In the genomic region with DNA sequence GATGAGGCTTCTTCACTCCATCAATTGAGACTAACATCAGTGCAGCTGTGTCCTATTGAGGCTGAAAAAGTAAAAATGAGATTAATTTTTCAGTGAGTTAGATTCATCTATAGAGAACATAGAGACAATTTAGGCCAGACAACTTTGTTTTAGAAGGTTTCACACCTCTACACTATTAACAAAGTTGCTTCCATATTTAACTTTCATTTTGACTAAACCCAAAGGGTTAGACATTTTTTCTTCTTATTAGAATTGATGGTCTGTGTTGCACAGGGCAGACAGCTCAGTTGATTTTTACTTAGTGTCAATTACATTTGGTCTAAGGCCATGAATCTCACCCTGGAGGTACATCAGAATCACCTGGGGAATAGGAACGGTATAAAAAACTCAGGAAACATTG, we compare ENCODE assay signal across 22 cellular contexts.
A peak's percentile ranks its signal among the peaks of the same experiment; 100 is the strongest.
DNase-seq lines count a peak whose midpoint lies in the region; ATAC-seq and TF ChIP-seq lines count a peak whose summit lies in the region.
"Had no signal": no experiment of that assay in that cellular context is flagged by ENCODE, and none has a peak within 500 bp of the region (broad histone marks: within the 10 kb centered on the region; RNA-seq: fewer than 3 reads in every experiment).

No MANE protein-coding gene starts in this region.

- DNase-seq in GF-D8 (lab: John Stamatoyannopoulos, UW) (no peak), putamen (ENCODE audit: low spot score) (no peak), activated gamma-delta T cell treated with Interleukin-2 at 50 U/mL for 16 hours (no peak)
- DNase-seq: 8988T; ACHN; AML-193; BE2C; CD4-positive, alpha-beta T cell; COR-L47; DMS79; EL; GDM1; H9 had no signal

- H4K20me1 ChIP-seq in OCI-LY3 (ENCODE audit: insufficient read depth, low read length): no peaks in the 10 kb centered on the region
- H4K20me1 ChIP-seq: BLaER1 treated with 17β-estradiol and CSF1 and Interleukin-3, amounts not matched to agents 10 nM and 100 nM had no signal

- no peaks in the 10 kb centered on the region for H3K9me3 ChIP-seq in OCI-LY3 (ENCODE audit: insufficient read depth, low read length)
- H3K9me3 ChIP-seq: A549, BE2C had no signal

- H3K9ac ChIP-seq in OCI-LY3 (ENCODE audit: low read length): no peak overlapping the region
- H3K9ac ChIP-seq: BLaER1 treated with 17β-estradiol and CSF1 and Interleukin-3, amounts not matched to agents 10 nM and 100 nM had no signal

- H3K79me2 ChIP-seq in OCI-LY3 (ENCODE audit: low read length): no peaks in the 10 kb centered on the region

- H3K4me3 ChIP-seq in OCI-LY3 (ENCODE audit: low read length): no peak overlapping the region
- H3K4me3 ChIP-seq: A549; BLaER1 treated with 17β-estradiol and CSF1 and Interleukin-3, amounts not matched to agents 10 nM and 100 nM; GM23338 had no signal

- TF ChIP-seq CTCF in OCI-LY3 (IDR thresholded peaks at IDR 0.05; ENCODE audit: low read depth, low read length): no peak

- no peaks in the 10 kb centered on the region for H3K27me3 ChIP-seq in OCI-LY3 (ENCODE audit: low read depth, low read length)
- H3K27me3 ChIP-seq: BE2C; BLaER1 treated with 17β-estradiol and CSF1 and Interleukin-3, amounts not matched to agents 10 nM and 100 nM had no signal

- peaks cover 16% of the 10 kb centered on the region for H3K4me1 ChIP-seq in OCI-LY3 (ENCODE audit: low read length)
- H3K4me1 ChIP-seq: A549; BE2C; BLaER1 treated with 17β-estradiol and CSF1 and Interleukin-3, amounts not matched to agents 10 nM and 100 nM had no signal

- ATAC-seq in GM18520 (IDR thresholded peaks at IDR 0.05; ENCODE audit: unreplicated experiment) (peak; percentile 41), GM18870 (IDR thresholded peaks at IDR 0.05; ENCODE audit: unreplicated experiment) (peak; percentile 60), HG03175 (IDR thresholded peaks at IDR 0.05; ENCODE audit: unreplicated experiment) (peak; percentile 59), GM19463 (IDR thresholded peaks at IDR 0.05; ENCODE audit: unreplicated experiment) (no peak)
- ATAC-seq: A549, GM23338, HCT116 had no signal

- H3K27ac ChIP-seq in OCI-LY3 (ENCODE audit: low read length): no peak overlapping the region
- H3K27ac ChIP-seq: A549; BLaER1 treated with 17β-estradiol and CSF1 and Interleukin-3, amounts not matched to agents 10 nM and 100 nM had no signal

- H3K36me3 ChIP-seq in OCI-LY3 (replicated peaks; ENCODE audit: low read depth, low read length): no peaks in the 10 kb centered on the region
- H3K36me3 ChIP-seq: BE2C; BLaER1 treated with 17β-estradiol and CSF1 and Interleukin-3, amounts not matched to agents 10 nM and 100 nM had no signal

- H3K4me2 ChIP-seq in OCI-LY3 (ENCODE audit: low read length): 0 out of 2 replicates have a peak overlapping the region, but pooled peaks have one; percentile 6
- H3K4me2 ChIP-seq: A549; BLaER1 treated with 17β-estradiol and CSF1 and Interleukin-3, amounts not matched to agents 10 nM and 100 nM; GM23338 had no signal

- no peak overlapping the region for H2AFZ ChIP-seq in OCI-LY3 (ENCODE audit: low read depth, low read length)
- H2AFZ ChIP-seq: GM23338 had no signal
